Comparison of ENCODE assay signal across 37 cellular contexts in the genomic region with DNA sequence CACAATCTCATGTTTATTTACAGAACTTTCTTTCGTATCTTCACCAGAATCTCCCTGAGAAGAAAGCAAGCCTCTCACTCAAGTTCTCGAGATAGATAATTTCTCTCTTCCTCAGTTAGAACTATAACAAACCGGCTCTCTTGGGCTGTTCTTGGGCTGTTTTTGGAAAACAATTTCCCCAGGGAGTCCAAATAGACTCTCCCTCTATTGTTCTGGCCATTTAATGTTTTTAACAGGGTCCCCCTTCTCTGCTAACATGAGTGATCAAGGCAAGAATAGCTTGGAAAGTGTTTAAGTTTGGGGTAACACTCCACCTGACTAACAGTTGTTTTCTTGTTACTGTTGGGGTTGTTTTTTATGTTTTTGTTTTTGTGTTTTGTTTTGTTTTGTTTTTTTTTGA.
"Had no signal": no experiment of that assay in that cellular context is flagged by ENCODE, and none has a peak within 500 bp of the region (broad histone marks: within the 10 kb centered on the region; RNA-seq: fewer than 3 reads in every experiment).

No MANE protein-coding gene starts in this region.

- H3K36me3 ChIP-seq: brain microvascular endothelial cell, MG63, SJCRH30 had no signal

- H3K4me3 Mint-ChIP-seq: activated B cell treated with CpG ODN at 0.5 μM for 24 hours; activated CD4-positive, alpha-beta memory T cell treated with anti-CD3 and anti-CD28 coated beads for 36 hours; activated naive CD8-positive, alpha-beta T cell treated with anti-CD3 and anti-CD28 coated beads for 36 hours; activated T-cell treated with anti-CD3 and anti-CD28 coated beads, Interleukin-2, amount 50 U/mL, for 72 hours; activated T-helper 17 cell treated with anti-CD3 and anti-CD28 coated beads, Interleukin-2, amount 50 U/mL, for 72 hours; central memory CD8-positive, alpha-beta T cell had no signal

- H3K27me3 ChIP-seq: brain microvascular endothelial cell, MG63, SJCRH30 had no signal

- DNase-seq: activated B cell treated with CpG ODN at 0.5 μM for 24 hours; activated CD4-positive, alpha-beta memory T cell treated with anti-CD3 and anti-CD28 coated beads for 36 hours; activated CD4-positive, alpha-beta T cell treated with anti-CD3 and anti-CD28 coated beads for 4 hours; activated CD4-positive, alpha-beta T cell treated with anti-CD3 and anti-CD28 coated beads, Interleukin-2, amount 50 U/mL, for 1 hour; activated CD4-positive, CD25-positive, alpha-beta regulatory T cell treated with anti-CD3 and anti-CD28 coated beads, Interleukin-2, amount 50 U/mL, for 72 hours; activated effector memory CD4-positive, alpha-beta T cell treated with anti-CD3 and anti-CD28 coated beads, Interleukin-2, amount 50 U/mL, for 16 hours; activated naive CD4-positive, alpha-beta T cell; activated naive CD4-positive, alpha-beta T cell treated with anti-CD3 and anti-CD28 coated beads, Interleukin-2, amount 50 U/mL, for 16 hours; activated naive CD8-positive, alpha-beta T cell treated with anti-CD3 and anti-CD28 coated beads for 36 hours; activated T-cell treated with anti-CD3 and anti-CD28 coated beads, Interleukin-2, amount 50 U/mL, for 1 hour; activated T-cell treated with anti-CD3 and anti-CD28 coated beads, Interleukin-2, amount 50 U/mL, for 72 hours; amniotic stem cell; aorta; brain microvascular endothelial cell; Kasumi-1; KG1; MG63; NCI-H1048; NCI-H1436 treated with DMSO at 0.1 percent for 48 hours; NCI-H1694 treated with DMSO at 0.1 percent for 48 hours; NCI-H2029; NCI-H2171; NCI-H510A; NCI-H526; NCI-H748 treated with DMSO at 0.1 percent for 48 hours; PC-9; SJCRH30; SW 1271; T-helper 1 cell; T-helper 2 cell; T-helper 9 cell had no signal

- H3K27me3 Mint-ChIP-seq: activated CD4-positive, alpha-beta memory T cell treated with anti-CD3 and anti-CD28 coated beads for 36 hours; activated naive CD8-positive, alpha-beta T cell treated with anti-CD3 and anti-CD28 coated beads for 36 hours; activated T-helper 17 cell treated with anti-CD3 and anti-CD28 coated beads, Interleukin-2, amount 50 U/mL, for 72 hours; central memory CD8-positive, alpha-beta T cell had no signal

- H3K27ac Mint-ChIP-seq: activated B cell treated with CpG ODN at 0.5 μM for 24 hours; activated T-cell treated with anti-CD3 and anti-CD28 coated beads, Interleukin-2, amount 50 U/mL, for 72 hours; activated T-helper 17 cell treated with anti-CD3 and anti-CD28 coated beads, Interleukin-2, amount 50 U/mL, for 72 hours had no signal

- H3K27ac ChIP-seq: brain microvascular endothelial cell, PC-9, RWPE1, SJCRH30, SK-N-MC, VCaP had no signal

- H3K9me3 ChIP-seq: MG63, SJCRH30 had no signal

- H2AFZ ChIP-seq: PC-9 had no signal

- ATAC-seq: activated T-cell treated with anti-CD3 and anti-CD28 coated beads, Interleukin-2, amount 50 U/mL, for 72 hours; activated T-helper 17 cell treated with anti-CD3 and anti-CD28 coated beads, Interleukin-2, amount 50 U/mL, for 72 hours; Right ventricle myocardium inferior had no signal

- H3K4me1 Mint-ChIP-seq: activated B cell treated with CpG ODN at 0.5 μM for 24 hours had no signal

- H3K4me3 ChIP-seq: MG63, PC-9, SJCRH30, SK-N-MC had no signal

- H3K4me1 ChIP-seq: SJCRH30 had no signal

- H3K4me2 ChIP-seq: PC-9 had no signal
